ENCODE assay signal across 8 cellular contexts in genomic region chr19:48674921-48675824, GRCh38. TPM values are rescaled to one million over a fixed set of nuclear protein-coding genes. Genes with fewer than 3 reads are reported as not detected.
DNase-seq lines count a peak whose midpoint lies in the region; ATAC-seq and TF ChIP-seq lines count a peak whose summit lies in the region.

No MANE protein-coding gene starts in this region.

- no peaks in the 10 kb centered on the region for H3K9me2 ChIP-seq in SU-DHL-6 (replicated peaks; ENCODE audit: insufficient read depth, low read length)

- in situ Hi-C loops in G401 (cut with HindIII; ENCODE audit: low sequenced_read_pairs), result no loop called here

- H3K4me3 ChIP-seq in SU-DHL-6 (ENCODE audit: insufficient read depth, low read length, poor library complexity, severe bottlenecking) (no peak overlapping the region), cardiac muscle cell (no peak overlapping the region), upper lobe of right lung (no peak overlapping the region)

- no peaks in the 10 kb centered on the region for H3K79me2 ChIP-seq in SU-DHL-6 (ENCODE audit: insufficient read depth, low read length)

- H3K27ac ChIP-seq in SU-DHL-6 (ENCODE audit: low read depth, low read length), result no peak overlapping the region
- H3K27ac ChIP-seq in cardiac muscle cell, result no peak overlapping the region
- peak overlapping the region; percentile 61 for H3K27ac ChIP-seq in upper lobe of right lung

- intact Hi-C loops in posterior vena cava (cut with DNase I), result loop anchor here in 1 of 2 donors (10.0 kb wide), 1 partner anchor 160 kb away; the partner anchor contains the start of gene HSD17B14
- intact Hi-C loops in upper lobe of right lung (cut with DNase I), result no loop called here

- no peak overlapping the region for H3K4me2 ChIP-seq in SU-DHL-6 (ENCODE audit: low read depth, low read length, poor library complexity, severe bottlenecking)

- H3K4me1 ChIP-seq in cardiac muscle cell (ENCODE audit: low read depth), result no peaks in the 10 kb centered on the region
- peaks cover 10% of the 10 kb centered on the region for H3K4me1 ChIP-seq in upper lobe of right lung

- H3K9me3 ChIP-seq in SU-DHL-6 (ENCODE audit: insufficient read depth, low read length), result no peaks in the 10 kb centered on the region
- no peaks in the 10 kb centered on the region for H3K9me3 ChIP-seq in cardiac muscle cell (ENCODE audit: low read depth)
- no peaks in the 10 kb centered on the region for H3K9me3 ChIP-seq in upper lobe of right lung

- no peaks in the 10 kb centered on the region for H4K20me1 ChIP-seq in SU-DHL-6 (ENCODE audit: low read depth, low read length)

- H3K36me3 ChIP-seq in SU-DHL-6 (ENCODE audit: low read length), result no peaks in the 10 kb centered on the region
- no peaks in the 10 kb centered on the region for H3K36me3 ChIP-seq in cardiac muscle cell
- no peaks in the 10 kb centered on the region for H3K36me3 ChIP-seq in upper lobe of right lung

- peak; percentile 92 for TF ChIP-seq CTCF in SU-DHL-6 (IDR thresholded peaks at IDR 0.05; ENCODE audit: insufficient read depth, low read length, poor library complexity, severe bottlenecking)
- peak; percentile 87 for TF ChIP-seq CTCF in cardiac muscle cell (IDR thresholded peaks at IDR 0.05; ENCODE audit: low read depth, low read length)
- TF ChIP-seq CTCF in upper lobe of right lung (IDR thresholded peaks at IDR 0.05), result peak; percentile 86

- DNase-seq in G401 (ENCODE audit: low spot score) (peak; percentile 96), NCI-H1092 (lab: John Stamatoyannopoulos, UW) (peak; percentile 46), cardiac muscle cell (ENCODE audit: low read depth in 1 of 2, low spot score in 1 of 2) (peak; percentile 86 to 91), posterior vena cava (ENCODE audit: low spot score) (peak; percentile 92), upper lobe of right lung (peak; percentile 83)
- DNase-seq in activated naive CD8-positive, alpha-beta T cell treated with anti-CD3 and anti-CD28 coated beads, Interleukin-2, amount 50 U/mL, for 16 hours (ENCODE audit: low read depth, low spot score), result peak; percentile 52

- H2AFZ ChIP-seq in SU-DHL-6 (ENCODE audit: low read depth, low read length, severe bottlenecking), result no peak overlapping the region

- ATAC-seq in upper lobe of right lung (peak; percentile 87), GM19324 (IDR thresholded peaks at IDR 0.05; ENCODE audit: low FRiP score, unreplicated experiment) (no peak)

- H3K27me3 ChIP-seq in SU-DHL-6 (ENCODE audit: low read length) (no peaks in the 10 kb centered on the region), cardiac muscle cell (no peaks in the 10 kb centered on the region), upper lobe of right lung (no peaks in the 10 kb centered on the region)

- H3K9ac ChIP-seq in SU-DHL-6 (ENCODE audit: low read length), result no peak overlapping the region

- H3F3A ChIP-seq in SU-DHL-6 (ENCODE audit: insufficient read depth), result no peaks in the 10 kb centered on the region

RNA-seq across cellular contexts. Expression of gene NTN5, which starts 2.4 kb away (rescaled TPM):
- total RNA-seq in G401 (2014; rRNA removed; shearing (Covaris generic)), result 1.3 TPM in 1 of 2 replicates, not detected in the other
- total RNA-seq in cardiac muscle cell, result 0.07 and 4.1 TPM in 2 replicates
- 0.15 TPM in 1 of 2 replicates, not detected in the other for polyA plus RNA-seq in cardiac muscle cell
- total RNA-seq in posterior vena cava, result under 1 TPM; 0.28 to 0.38 TPM
- total RNA-seq in upper lobe of right lung, result 1.2 TPM

RNA-seq across cellular contexts. Expression of gene FUT2, which starts 20.6 kb away (rescaled TPM):
- total RNA-seq in G401 (2014; rRNA removed; shearing (Covaris generic)), result not detected in 2 replicates
- not detected in 2 replicates for total RNA-seq in cardiac muscle cell
- polyA plus RNA-seq in cardiac muscle cell, result 0.11 and 0.55 TPM in 2 replicates
- not detected for total RNA-seq in posterior vena cava
- 0.81 TPM for total RNA-seq in upper lobe of right lung

RNA-seq across cellular contexts. Expression of gene CA11, which starts 29.2 kb away (rescaled TPM):
- 103 TPM in 2 replicates for total RNA-seq in G401 (2014; rRNA removed; shearing (Covaris generic))
- total RNA-seq in cardiac muscle cell, result 11.9 and 15.6 TPM in 2 replicates
- polyA plus RNA-seq in cardiac muscle cell, result 26.3 and 30.7 TPM in 2 replicates
- 1 to 10 TPM; 4.8 to 5.7 TPM for total RNA-seq in posterior vena cava
- 9.5 TPM for total RNA-seq in upper lobe of right lung

RNA-seq across cellular contexts. Expression of gene DBP, which starts 38.0 kb away (rescaled TPM):
- 25.5 and 40.0 TPM in 2 replicates for total RNA-seq in G401 (2014; rRNA removed; shearing (Covaris generic))
- total RNA-seq in cardiac muscle cell (16.0 and 30.0 TPM in 2 replicates), posterior vena cava (1 to 10 TPM; 1.8 to 3.6 TPM), upper lobe of right lung (17.7 TPM)
- 23.3 and 41.6 TPM in 2 replicates for polyA plus RNA-seq in cardiac muscle cell

RNA-seq across cellular contexts. Expression of gene MAMSTR, which starts 44.4 kb away (rescaled TPM):
- total RNA-seq in G401 (2014; rRNA removed; shearing (Covaris generic)), result 0.37 and 1.5 TPM in 2 replicates
- total RNA-seq in cardiac muscle cell (3.5 and 4.7 TPM in 2 replicates), posterior vena cava (1 to 10 TPM in 1 of 2 donors, under 1 TPM in 1; 0.90 to 1.1 TPM), upper lobe of right lung (1.2 TPM)
- polyA plus RNA-seq in cardiac muscle cell, result 6.1 and 6.3 TPM in 2 replicates

Comparison
In these comparisons a context has a peak if more than half of its experiments do, and no peak if none do; other contexts are left out.
1. DNase-seq: peak in every context shown above with its lines; median percentile 96 in G401; 92 in posterior vena cava; 88 in cardiac muscle cell; 83 in upper lobe of right lung; 52 in activated naive CD8-positive, alpha-beta T cell treated with anti-CD3 and anti-CD28 coated beads, Interleukin-2, amount 50 U/mL, for 16 hours; 46 in NCI-H1092.